In the genomic region with DNA sequence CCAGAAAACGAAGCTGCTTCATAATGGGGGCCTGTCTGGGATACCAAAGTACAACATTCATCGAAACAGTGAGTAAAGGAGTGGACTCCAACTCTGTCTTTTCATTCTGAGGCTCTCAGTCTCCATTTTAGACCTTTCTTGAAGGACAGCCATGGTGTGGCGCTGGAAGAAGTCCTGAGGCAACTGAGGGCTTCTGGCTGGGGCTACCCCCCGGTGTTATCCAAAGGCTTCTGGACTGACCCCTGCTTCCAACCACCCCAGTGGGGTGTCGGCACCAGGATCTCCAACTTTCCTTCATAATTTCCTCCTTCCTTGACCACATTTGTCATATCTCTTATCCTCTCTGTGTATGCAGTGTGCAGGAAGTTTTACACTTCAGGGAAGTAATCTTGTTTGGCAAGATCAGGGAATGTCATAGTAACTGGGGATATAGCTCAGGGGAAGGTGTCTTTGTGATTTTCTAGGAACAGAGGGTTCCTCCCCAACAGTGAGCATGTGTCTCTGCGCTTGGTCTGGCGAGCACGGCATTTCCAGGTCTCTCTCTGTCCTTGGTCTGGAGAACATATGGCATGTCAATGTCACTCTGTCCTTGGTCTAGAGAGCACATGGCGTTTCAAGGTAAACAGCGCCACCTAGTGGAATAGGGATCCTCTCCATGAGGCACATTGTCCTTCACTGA, we compare ENCODE assay signal across 1 cellular context.
TF ChIP-seq lines count a peak whose summit lies in the region.

No MANE protein-coding gene starts in this region.

TF ChIP-seq in K562, 482 proteins besides CTCF, POLR2A, EP300 and RAD21 (continued from another document and continues in another):
- TF ChIP-seq, protein P1, sequence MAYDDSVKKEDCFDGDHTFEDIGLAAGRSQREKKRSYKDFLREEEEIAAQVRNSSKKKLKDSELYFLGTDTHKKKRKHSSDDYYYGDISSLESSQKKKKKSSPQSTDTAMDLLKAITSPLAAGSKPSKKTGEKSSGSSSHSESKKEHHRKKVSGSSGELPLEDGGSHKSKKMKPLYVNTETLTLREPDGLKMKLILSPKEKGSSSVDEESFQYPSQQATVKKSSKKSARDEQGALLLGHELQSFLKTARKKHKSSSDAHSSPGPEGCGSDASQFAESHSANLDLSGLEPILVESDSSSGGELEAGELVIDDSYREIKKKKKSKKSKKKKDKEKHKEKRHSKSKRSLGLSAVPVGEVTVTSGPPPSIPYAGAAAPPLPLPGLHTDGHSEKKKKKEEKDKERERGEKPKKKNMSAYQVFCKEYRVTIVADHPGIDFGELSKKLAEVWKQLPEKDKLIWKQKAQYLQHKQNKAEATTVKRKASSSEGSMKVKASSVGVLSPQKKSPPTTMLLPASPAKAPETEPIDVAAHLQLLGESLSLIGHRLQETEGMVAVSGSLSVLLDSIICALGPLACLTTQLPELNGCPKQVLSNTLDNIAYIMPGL (CRISPR knock-in tag; IDR thresholded peaks at IDR 0.05), result 0 out of 2 replicates have a peak, but pooled peaks have one; percentile 11
- TF ChIP-seq ARID1B (IDR thresholded peaks at IDR 0.05), result peak; percentile 46
- no peak for TF ChIP-seq DMBX1 (CRISPR knock-in tag; IDR thresholded peaks at IDR 0.05; ENCODE audit: borderline replicate concordance)
- TF ChIP-seq ZBTB17 (CRISPR knock-in tag; IDR thresholded peaks at IDR 0.05), result no peak
- no peak for TF ChIP-seq ZNF174 (CRISPR knock-in tag; IDR thresholded peaks at IDR 0.05)
- no peak for TF ChIP-seq PHB2 (IDR thresholded peaks at IDR 0.05; ENCODE audit: low read depth)
- TF ChIP-seq STAT5B (CRISPR knock-in tag; IDR thresholded peaks at IDR 0.05), result no peak
- TF ChIP-seq ZNF764 (CRISPR knock-in tag; IDR thresholded peaks at IDR 0.05; ENCODE audit: low read depth), result no peak
- TF ChIP-seq, protein P2, sequence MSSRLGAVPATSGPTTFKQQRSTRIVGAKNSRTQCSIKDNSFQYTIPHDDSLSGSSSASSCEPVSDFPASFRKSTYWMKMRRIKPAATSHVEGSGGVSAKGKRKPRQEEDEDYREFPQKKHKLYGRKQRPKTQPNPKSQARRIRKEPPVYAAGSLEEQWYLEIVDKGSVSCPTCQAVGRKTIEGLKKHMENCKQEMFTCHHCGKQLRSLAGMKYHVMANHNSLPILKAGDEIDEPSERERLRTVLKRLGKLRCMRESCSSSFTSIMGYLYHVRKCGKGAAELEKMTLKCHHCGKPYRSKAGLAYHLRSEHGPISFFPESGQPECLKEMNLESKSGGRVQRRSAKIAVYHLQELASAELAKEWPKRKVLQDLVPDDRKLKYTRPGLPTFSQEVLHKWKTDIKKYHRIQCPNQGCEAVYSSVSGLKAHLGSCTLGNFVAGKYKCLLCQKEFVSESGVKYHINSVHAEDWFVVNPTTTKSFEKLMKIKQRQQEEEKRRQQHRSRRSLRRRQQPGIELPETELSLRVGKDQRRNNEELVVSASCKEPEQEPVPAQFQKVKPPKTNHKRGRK (tag; IDR thresholded peaks at IDR 0.05), result no peak
- TF ChIP-seq, protein P3, sequence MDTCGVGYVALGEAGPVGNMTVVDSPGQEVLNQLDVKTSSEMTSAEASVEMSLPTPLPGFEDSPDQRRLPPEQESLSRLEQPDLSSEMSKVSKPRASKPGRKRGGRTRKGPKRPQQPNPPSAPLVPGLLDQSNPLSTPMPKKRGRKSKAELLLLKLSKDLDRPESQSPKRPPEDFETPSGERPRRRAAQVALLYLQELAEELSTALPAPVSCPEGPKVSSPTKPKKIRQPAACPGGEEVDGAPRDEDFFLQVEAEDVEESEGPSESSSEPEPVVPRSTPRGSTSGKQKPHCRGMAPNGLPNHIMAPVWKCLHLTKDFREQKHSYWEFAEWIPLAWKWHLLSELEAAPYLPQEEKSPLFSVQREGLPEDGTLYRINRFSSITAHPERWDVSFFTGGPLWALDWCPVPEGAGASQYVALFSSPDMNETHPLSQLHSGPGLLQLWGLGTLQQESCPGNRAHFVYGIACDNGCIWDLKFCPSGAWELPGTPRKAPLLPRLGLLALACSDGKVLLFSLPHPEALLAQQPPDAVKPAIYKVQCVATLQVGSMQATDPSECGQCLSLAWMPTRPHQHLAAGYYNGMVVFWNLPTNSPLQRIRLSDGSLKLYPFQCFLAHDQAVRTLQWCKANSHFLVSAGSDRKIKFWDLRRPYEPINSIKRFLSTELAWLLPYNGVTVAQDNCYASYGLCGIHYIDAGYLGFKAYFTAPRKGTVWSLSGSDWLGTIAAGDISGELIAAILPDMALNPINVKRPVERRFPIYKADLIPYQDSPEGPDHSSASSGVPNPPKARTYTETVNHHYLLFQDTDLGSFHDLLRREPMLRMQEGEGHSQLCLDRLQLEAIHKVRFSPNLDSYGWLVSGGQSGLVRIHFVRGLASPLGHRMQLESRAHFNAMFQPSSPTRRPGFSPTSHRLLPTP (IDR thresholded peaks at IDR 0.05; ENCODE audit: borderline replicate concordance, extremely low read depth, insufficient read length), result no peak
- TF ChIP-seq IFI16 (CRISPR knock-in tag; IDR thresholded peaks at IDR 0.05), result no peak
- no peak for TF ChIP-seq TCF7 (IDR thresholded peaks at IDR 0.05; ENCODE audit: borderline replicate concordance)
- no peak for TF ChIP-seq TEAD2 (tag; IDR thresholded peaks at IDR 0.05)
- no peak for TF ChIP-seq GATA2 (CRISPR knock-in tag; IDR thresholded peaks at IDR 0.05)
- TF ChIP-seq RBM17 (IDR thresholded peaks at IDR 0.05; ENCODE audit: borderline replicate concordance, low read depth, low read length), result no peak
- no peak for TF ChIP-seq ZNF589 (CRISPR knock-in tag; IDR thresholded peaks at IDR 0.05; ENCODE audit: low read depth)
- TF ChIP-seq, protein P4, sequence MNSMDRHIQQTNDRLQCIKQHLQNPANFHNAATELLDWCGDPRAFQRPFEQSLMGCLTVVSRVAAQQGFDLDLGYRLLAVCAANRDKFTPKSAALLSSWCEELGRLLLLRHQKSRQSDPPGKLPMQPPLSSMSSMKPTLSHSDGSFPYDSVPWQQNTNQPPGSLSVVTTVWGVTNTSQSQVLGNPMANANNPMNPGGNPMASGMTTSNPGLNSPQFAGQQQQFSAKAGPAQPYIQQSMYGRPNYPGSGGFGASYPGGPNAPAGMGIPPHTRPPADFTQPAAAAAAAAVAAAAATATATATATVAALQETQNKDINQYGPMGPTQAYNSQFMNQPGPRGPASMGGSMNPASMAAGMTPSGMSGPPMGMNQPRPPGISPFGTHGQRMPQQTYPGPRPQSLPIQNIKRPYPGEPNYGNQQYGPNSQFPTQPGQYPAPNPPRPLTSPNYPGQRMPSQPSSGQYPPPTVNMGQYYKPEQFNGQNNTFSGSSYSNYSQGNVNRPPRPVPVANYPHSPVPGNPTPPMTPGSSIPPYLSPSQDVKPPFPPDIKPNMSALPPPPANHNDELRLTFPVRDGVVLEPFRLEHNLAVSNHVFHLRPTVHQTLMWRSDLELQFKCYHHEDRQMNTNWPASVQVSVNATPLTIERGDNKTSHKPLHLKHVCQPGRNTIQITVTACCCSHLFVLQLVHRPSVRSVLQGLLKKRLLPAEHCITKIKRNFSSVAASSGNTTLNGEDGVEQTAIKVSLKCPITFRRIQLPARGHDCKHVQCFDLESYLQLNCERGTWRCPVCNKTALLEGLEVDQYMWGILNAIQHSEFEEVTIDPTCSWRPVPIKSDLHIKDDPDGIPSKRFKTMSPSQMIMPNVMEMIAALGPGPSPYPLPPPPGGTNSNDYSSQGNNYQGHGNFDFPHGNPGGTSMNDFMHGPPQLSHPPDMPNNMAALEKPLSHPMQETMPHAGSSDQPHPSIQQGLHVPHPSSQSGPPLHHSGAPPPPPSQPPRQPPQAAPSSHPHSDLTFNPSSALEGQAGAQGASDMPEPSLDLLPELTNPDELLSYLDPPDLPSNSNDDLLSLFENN (IDR thresholded peaks at IDR 0.05; ENCODE audit: low read depth in 2 of 2, low read length in 2 of 2), result peak in 1 of 2 experiments; percentile 26; a peak in 1 of 4 replicates
- TF ChIP-seq, protein P5, sequence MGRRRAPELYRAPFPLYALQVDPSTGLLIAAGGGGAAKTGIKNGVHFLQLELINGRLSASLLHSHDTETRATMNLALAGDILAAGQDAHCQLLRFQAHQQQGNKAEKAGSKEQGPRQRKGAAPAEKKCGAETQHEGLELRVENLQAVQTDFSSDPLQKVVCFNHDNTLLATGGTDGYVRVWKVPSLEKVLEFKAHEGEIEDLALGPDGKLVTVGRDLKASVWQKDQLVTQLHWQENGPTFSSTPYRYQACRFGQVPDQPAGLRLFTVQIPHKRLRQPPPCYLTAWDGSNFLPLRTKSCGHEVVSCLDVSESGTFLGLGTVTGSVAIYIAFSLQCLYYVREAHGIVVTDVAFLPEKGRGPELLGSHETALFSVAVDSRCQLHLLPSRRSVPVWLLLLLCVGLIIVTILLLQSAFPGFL (CRISPR knock-in tag; IDR thresholded peaks at IDR 0.05), result no peak
- TF ChIP-seq DIDO1 (tag; IDR thresholded peaks at IDR 0.05; ENCODE audit: low read depth), result no peak
- no peak for TF ChIP-seq HDAC6 (IDR thresholded peaks at IDR 0.05; ENCODE audit: low read depth, low read length)
- TF ChIP-seq FOXA3 (CRISPR knock-in tag; conservative IDR thresholded peaks at IDR 0.05 in 1 of 2, IDR thresholded peaks at IDR 0.05 in 1 of 2), result peak in 1 of 2 experiments; percentile 29; a peak in 1 of 4 replicates
- peak; percentile 76; the same call in 1 of the 2 replicates for TF ChIP-seq CBX5 (IDR thresholded peaks at IDR 0.05; ENCODE audit: borderline replicate concordance, low read depth)
- TF ChIP-seq BHLHE40 (IDR thresholded peaks at IDR 0.05; ENCODE audit: low read length), result 0 out of 2 replicates have a peak, but pooled peaks have one; percentile 14
- TF ChIP-seq RHOXF2B (CRISPR knock-in tag; conservative IDR thresholded peaks at IDR 0.05), result no peak
- TF ChIP-seq NCOA1 (IDR thresholded peaks at IDR 0.05; ENCODE audit: low read depth), result no peak
- no peak for TF ChIP-seq RBM34 (IDR thresholded peaks at IDR 0.05; ENCODE audit: borderline replicate concordance, insufficient read depth, low read length)
- TF ChIP-seq, protein P6, sequence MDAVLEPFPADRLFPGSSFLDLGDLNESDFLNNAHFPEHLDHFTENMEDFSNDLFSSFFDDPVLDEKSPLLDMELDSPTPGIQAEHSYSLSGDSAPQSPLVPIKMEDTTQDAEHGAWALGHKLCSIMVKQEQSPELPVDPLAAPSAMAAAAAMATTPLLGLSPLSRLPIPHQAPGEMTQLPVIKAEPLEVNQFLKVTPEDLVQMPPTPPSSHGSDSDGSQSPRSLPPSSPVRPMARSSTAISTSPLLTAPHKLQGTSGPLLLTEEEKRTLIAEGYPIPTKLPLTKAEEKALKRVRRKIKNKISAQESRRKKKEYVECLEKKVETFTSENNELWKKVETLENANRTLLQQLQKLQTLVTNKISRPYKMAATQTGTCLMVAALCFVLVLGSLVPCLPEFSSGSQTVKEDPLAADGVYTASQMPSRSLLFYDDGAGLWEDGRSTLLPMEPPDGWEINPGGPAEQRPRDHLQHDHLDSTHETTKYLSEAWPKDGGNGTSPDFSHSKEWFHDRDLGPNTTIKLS (IDR thresholded peaks at IDR 0.05; ENCODE audit: borderline replicate concordance, low read depth), result no peak
- no peak for TF ChIP-seq ILK (tag; IDR thresholded peaks at IDR 0.05; ENCODE audit: borderline replicate concordance, low read depth)
- TF ChIP-seq, protein P7, sequence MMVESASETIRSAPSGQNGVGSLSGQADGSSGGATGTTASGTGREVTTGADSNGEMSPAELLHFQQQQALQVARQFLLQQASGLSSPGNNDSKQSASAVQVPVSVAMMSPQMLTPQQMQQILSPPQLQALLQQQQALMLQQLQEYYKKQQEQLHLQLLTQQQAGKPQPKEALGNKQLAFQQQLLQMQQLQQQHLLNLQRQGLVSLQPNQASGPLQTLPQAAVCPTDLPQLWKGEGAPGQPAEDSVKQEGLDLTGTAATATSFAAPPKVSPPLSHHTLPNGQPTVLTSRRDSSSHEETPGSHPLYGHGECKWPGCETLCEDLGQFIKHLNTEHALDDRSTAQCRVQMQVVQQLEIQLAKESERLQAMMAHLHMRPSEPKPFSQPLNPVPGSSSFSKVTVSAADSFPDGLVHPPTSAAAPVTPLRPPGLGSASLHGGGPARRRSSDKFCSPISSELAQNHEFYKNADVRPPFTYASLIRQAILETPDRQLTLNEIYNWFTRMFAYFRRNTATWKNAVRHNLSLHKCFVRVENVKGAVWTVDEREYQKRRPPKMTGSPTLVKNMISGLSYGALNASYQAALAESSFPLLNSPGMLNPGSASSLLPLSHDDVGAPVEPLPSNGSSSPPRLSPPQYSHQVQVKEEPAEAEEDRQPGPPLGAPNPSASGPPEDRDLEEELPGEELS (CRISPR knock-in tag; IDR thresholded peaks at IDR 0.05; ENCODE audit: borderline replicate concordance), result no peak
- TF ChIP-seq CAMTA2 (CRISPR knock-in tag; conservative IDR thresholded peaks at IDR 0.05), result no peak
- TF ChIP-seq EZH2 (IDR thresholded peaks at IDR 0.05; ENCODE audit: borderline replicate concordance, low read depth, low read length), result no peak
- no peak for TF ChIP-seq XRCC4 (IDR thresholded peaks at IDR 0.05; ENCODE audit: extremely low read depth, insufficient read depth, insufficient read length)
- TF ChIP-seq ZNF121 (CRISPR knock-in tag; conservative IDR thresholded peaks at IDR 0.05), result no peak
- TF ChIP-seq ZNF12 (CRISPR knock-in tag; IDR thresholded peaks at IDR 0.05), result no peak
- TF ChIP-seq, protein P8, sequence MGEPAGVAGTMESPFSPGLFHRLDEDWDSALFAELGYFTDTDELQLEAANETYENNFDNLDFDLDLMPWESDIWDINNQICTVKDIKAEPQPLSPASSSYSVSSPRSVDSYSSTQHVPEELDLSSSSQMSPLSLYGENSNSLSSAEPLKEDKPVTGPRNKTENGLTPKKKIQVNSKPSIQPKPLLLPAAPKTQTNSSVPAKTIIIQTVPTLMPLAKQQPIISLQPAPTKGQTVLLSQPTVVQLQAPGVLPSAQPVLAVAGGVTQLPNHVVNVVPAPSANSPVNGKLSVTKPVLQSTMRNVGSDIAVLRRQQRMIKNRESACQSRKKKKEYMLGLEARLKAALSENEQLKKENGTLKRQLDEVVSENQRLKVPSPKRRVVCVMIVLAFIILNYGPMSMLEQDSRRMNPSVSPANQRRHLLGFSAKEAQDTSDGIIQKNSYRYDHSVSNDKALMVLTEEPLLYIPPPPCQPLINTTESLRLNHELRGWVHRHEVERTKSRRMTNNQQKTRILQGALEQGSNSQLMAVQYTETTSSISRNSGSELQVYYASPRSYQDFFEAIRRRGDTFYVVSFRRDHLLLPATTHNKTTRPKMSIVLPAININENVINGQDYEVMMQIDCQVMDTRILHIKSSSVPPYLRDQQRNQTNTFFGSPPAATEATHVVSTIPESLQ (CRISPR knock-in tag; IDR thresholded peaks at IDR 0.05), result no peak; the same call in 1 of the 2 replicates
- TF ChIP-seq, protein P9, sequence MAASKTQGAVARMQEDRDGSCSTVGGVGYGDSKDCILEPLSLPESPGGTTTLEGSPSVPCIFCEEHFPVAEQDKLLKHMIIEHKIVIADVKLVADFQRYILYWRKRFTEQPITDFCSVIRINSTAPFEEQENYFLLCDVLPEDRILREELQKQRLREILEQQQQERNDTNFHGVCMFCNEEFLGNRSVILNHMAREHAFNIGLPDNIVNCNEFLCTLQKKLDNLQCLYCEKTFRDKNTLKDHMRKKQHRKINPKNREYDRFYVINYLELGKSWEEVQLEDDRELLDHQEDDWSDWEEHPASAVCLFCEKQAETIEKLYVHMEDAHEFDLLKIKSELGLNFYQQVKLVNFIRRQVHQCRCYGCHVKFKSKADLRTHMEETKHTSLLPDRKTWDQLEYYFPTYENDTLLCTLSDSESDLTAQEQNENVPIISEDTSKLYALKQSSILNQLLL (CRISPR knock-in tag; IDR thresholded peaks at IDR 0.05; ENCODE audit: borderline replicate concordance), result no peak
- TF ChIP-seq NR2C2 (CRISPR knock-in tag; IDR thresholded peaks at IDR 0.05), result 0 out of 2 replicates have a peak, but pooled peaks have one; percentile 36
- TF ChIP-seq NR2C2 (tag; IDR thresholded peaks at IDR 0.05), result no peak
- no peak for TF ChIP-seq PCBP1 (IDR thresholded peaks at IDR 0.05; ENCODE audit: low read depth, low read length, poor library complexity, severe bottlenecking)
- TF ChIP-seq C11orf30 (IDR thresholded peaks at IDR 0.05; ENCODE audit: low read depth), result no peak
- TF ChIP-seq ATF7 (IDR thresholded peaks at IDR 0.05), result no peak; the same call in 1 of the 2 replicates
- TF ChIP-seq ZNF785 (CRISPR knock-in tag; IDR thresholded peaks at IDR 0.05), result no peak
- TF ChIP-seq RBBP5 (IDR thresholded peaks at IDR 0.05; ENCODE audit: borderline replicate concordance, insufficient read depth, low read length, poor library complexity, severe bottlenecking), result no peak
- no peak for TF ChIP-seq SREBF2 (CRISPR knock-in tag; IDR thresholded peaks at IDR 0.05)
